ENCODE assay signal across 1 cellular context in genomic region chr3:173128633-173129032, GRCh38.
TF ChIP-seq lines count a peak whose summit lies in the region.

No MANE protein-coding gene starts in this region.

TF ChIP-seq in H1, 55 proteins besides CTCF, POLR2A, EP300 and RAD21 (continued from another document):
- TF ChIP-seq CHD7 (IDR thresholded peaks at IDR 0.05; ENCODE audit: insufficient replicate concordance, low read length) (no peak), SUZ12 (IDR thresholded peaks at IDR 0.05; ENCODE audit: low read length) (no peak), CBX5 (IDR thresholded peaks at IDR 0.05; ENCODE audit: low read depth, low read length) (no peak), EGR1 (IDR thresholded peaks at IDR 0.05; ENCODE audit: borderline replicate concordance, low read depth, low read length) (no peak), RFX5 (IDR thresholded peaks at IDR 0.05; ENCODE audit: borderline replicate concordance, low read depth, low read length) (no peak), JUND (IDR thresholded peaks at IDR 0.05; ENCODE audit: low read length) (no peak)
